Comparison of ENCODE assay signal across 17 cellular contexts in genomic region chr12:30850684-30851083, GRCh38.
A peak's percentile ranks its signal among the peaks of the same experiment; 100 is the strongest.
DNase-seq lines count a peak whose midpoint lies in the region; ATAC-seq, FAIRE-seq and TF ChIP-seq lines count a peak whose summit lies in the region.
"Had no signal": no experiment of that assay in that cellular context is flagged by ENCODE, and none has a peak within 500 bp of the region (broad histone marks: within the 10 kb centered on the region; RNA-seq: fewer than 3 reads in every experiment).

No MANE protein-coding gene starts in this region.

- no peaks in the 10 kb centered on the region for H3K79me2 ChIP-seq in HepG2 (ENCODE audit: insufficient read depth, low read length)
- H3K79me2 ChIP-seq: parathyroid adenoma had no signal

- H3K36me3 Mint-ChIP-seq in effector memory CD8-positive, alpha-beta T cell (ENCODE audit: insufficient read depth), result peaks cover 3% of the 10 kb centered on the region
- H3K36me3 Mint-ChIP-seq in nephron progenitor cell (ENCODE audit: low read depth), result no peaks in the 10 kb centered on the region
- H3K36me3 Mint-ChIP-seq: activated naive CD8-positive, alpha-beta T cell; mesothelial cell of epicardium; naive thymus-derived CD8-positive, alpha-beta T cell; T-cell had no signal

- no peak for DNase-seq in HepG2 (ENCODE audit: low spot score)
- DNase-seq in right lobe of liver, result no peak
- peak; percentile 73 for DNase-seq in NCI-H69 (lab: John Stamatoyannopoulos, UW)
- DNase-seq in effector memory CD8-positive, alpha-beta T cell, result no peak
- DNase-seq in stomach, result no peak
- no peak for DNase-seq in SHP77 (lab: John Stamatoyannopoulos, UW)
- DNase-seq in nephron progenitor cell, result no peak
- DNase-seq: GF-D8 had no signal

- H3K9me3 ChIP-seq in HepG2 (ENCODE audit: low read length) (no peaks in the 10 kb centered on the region), right lobe of liver (no peaks in the 10 kb centered on the region), stomach (no peaks in the 10 kb centered on the region)
- H3K9me3 ChIP-seq: uterus had no signal

- no peaks in the 10 kb centered on the region for H4K20me1 ChIP-seq in HepG2 (ENCODE audit: insufficient read depth, low read length)

- H3K27ac Mint-ChIP-seq in effector memory CD8-positive, alpha-beta T cell, result peak overlapping the region; percentile 92 to 94
- no peak overlapping the region for H3K27ac Mint-ChIP-seq in nephron progenitor cell

- TF ChIP-seq POLR2A in HepG2 (IDR thresholded peaks at IDR 0.05; ENCODE audit: insufficient read depth in 1 of 2, low read depth in 2 of 2, low read length in 2 of 2), result no peak
- TF ChIP-seq POLR2A in right lobe of liver (IDR thresholded peaks at IDR 0.05), result no peak
- no peak for TF ChIP-seq POLR2A in stomach (IDR thresholded peaks at IDR 0.05)

- BruUV-seq in HepG2 (replicated peaks; lab: Mats Ljungman, UMichigan), result no TSS peak

- no peaks in the 10 kb centered on the region for H3K36me3 ChIP-seq in HepG2 (replicated peaks in 1 of 2; ENCODE audit: control insufficient read depth in 1 of 2, insufficient read depth in 2 of 2, low read length in 2 of 2)
- H3K36me3 ChIP-seq in right lobe of liver, result no peaks in the 10 kb centered on the region
- H3K36me3 ChIP-seq in stomach, result no peaks in the 10 kb centered on the region
- H3K36me3 ChIP-seq: uterus had no signal

- H3K27me3 ChIP-seq in HepG2 (ENCODE audit: control insufficient read depth in 1 of 2, insufficient read depth in 2 of 2, low read length in 2 of 2), result no peaks in the 10 kb centered on the region; a peak in 1 of 5 replicates
- no peaks in the 10 kb centered on the region for H3K27me3 ChIP-seq in right lobe of liver
- no peaks in the 10 kb centered on the region for H3K27me3 ChIP-seq in stomach
- H3K27me3 ChIP-seq: uterus had no signal

- TF ChIP-seq CTCF in HepG2 (CRISPR knock-in tag; IDR thresholded peaks at IDR 0.05), result no peak
- TF ChIP-seq CTCF in right lobe of liver (IDR thresholded peaks at IDR 0.05), result no peak
- no peak for TF ChIP-seq CTCF in stomach (IDR thresholded peaks at IDR 0.05)
- TF ChIP-seq CTCF in nephron progenitor cell (IDR thresholded peaks at IDR 0.05), result no peak

- H3K27ac ChIP-seq in HepG2 (ENCODE audit: extremely low read length, insufficient read depth, low read length) (no peak overlapping the region), right lobe of liver (no peak overlapping the region), stomach (peak overlapping the region in 3 of 5 donors; percentile 73 to 77 (median 75))

- H2AFZ ChIP-seq in HepG2 (ENCODE audit: low read length), result no peak overlapping the region

- no peak for ATAC-seq in HepG2
- ATAC-seq in right lobe of liver, result no peak
- ATAC-seq in effector memory CD8-positive, alpha-beta T cell (replicated peaks), result no peak
- no peak for ATAC-seq in HG03521 (IDR thresholded peaks at IDR 0.05; ENCODE audit: unreplicated experiment)

- CTCF ChIA-PET in HepG2 (lab: Yijun Ruan, JAX; ENCODE audit: low intra/inter-chr PET ratio, low total read pairs), result interaction anchor here (1.2 to 1.4 kb wide), 3 partner anchors 115 to 139 kb away, joined by 5 to 11 read pairs (median 7); no protein-coding TSS in a partner anchor

- in situ Hi-C loops in HepG2 (cut with HindIII; ENCODE audit: extremely low pct_ligation_motif_present, low pct_unique_long_range_greater_than_20kb), result loop anchor here (5.0 kb wide), 1 partner anchor 142 kb away; no protein-coding TSS in a partner anchor

- intact Hi-C loops in HepG2 (cut with micrococcal nuclease; ENCODE audit: unreplicated experiment), result loop anchor here (1.0 kb wide), 3 partner anchors 136 to 422 kb away; no protein-coding TSS in a partner anchor
- intact Hi-C loops in right lobe of liver (cut with DNase I), result loop anchor here in 1 of 2 donors (10.0 kb wide), 1 partner anchor 384 kb away; no protein-coding TSS in a partner anchor
- intact Hi-C loops in stomach (cut with DNase I; ENCODE audit: low total_unique reads), result no loop called here

- no peaks in the 10 kb centered on the region for H3K4me1 ChIP-seq in HepG2 (ENCODE audit: insufficient read depth, low read length)
- H3K4me1 ChIP-seq in right lobe of liver, result no peaks in the 10 kb centered on the region
- H3K4me1 ChIP-seq in stomach, result peaks cover 0 to 12% (median 2%) of the 10 kb centered on the region in 4 donors
- H3K4me1 ChIP-seq: parathyroid adenoma, uterus had no signal

- H3K27me3 Mint-ChIP-seq in effector memory CD8-positive, alpha-beta T cell, result no peaks in the 10 kb centered on the region
- H3K27me3 Mint-ChIP-seq in nephron progenitor cell (ENCODE audit: low read depth, poor library complexity), result no peaks in the 10 kb centered on the region
- H3K27me3 Mint-ChIP-seq: activated CD4-positive, alpha-beta T cell treated with anti-CD3 and anti-CD28 coated beads for 36 hours; naive thymus-derived CD8-positive, alpha-beta T cell; T-cell had no signal

- H3K9me3 Mint-ChIP-seq in effector memory CD8-positive, alpha-beta T cell, result no peaks in the 10 kb centered on the region
- H3K9me3 Mint-ChIP-seq in nephron progenitor cell, result no peaks in the 10 kb centered on the region
- H3K9me3 Mint-ChIP-seq: activated T-helper 1 cell treated with anti-CD3 and anti-CD28 coated beads, Interleukin-12 subunit alpha, Interleukin-12 subunit beta, Interleukin-2, Interleukin-4 antibody, amounts not matched to agents 30 ng/mL and 10 ng/mL and 1 ng/mL, durations not matched to agents 14 hours and 24 hours and 36 hours; mesothelial cell of epicardium; naive thymus-derived CD8-positive, alpha-beta T cell; T-cell had no signal

- H3K4me3 ChIP-seq in HepG2 (replicated peaks in 1 of 3; ENCODE audit: insufficient read depth in 1 of 3, low read depth in 2 of 3, low read length in 3 of 3), result no peak overlapping the region; a peak in 1 of 6 replicates
- peak overlapping the region in 1 of 3 donors; percentile 60 for H3K4me3 ChIP-seq in right lobe of liver
- H3K4me3 ChIP-seq in stomach, result peak overlapping the region in 1 of 4 donors; percentile 59

- TF ChIP-seq RAD21 in HepG2 (CRISPR knock-in tag; IDR thresholded peaks at IDR 0.05), result no peak

- POLR2A ChIA-PET in HepG2 (lab: Yijun Ruan, JAX), result no interaction called here

- H3K9ac ChIP-seq in HepG2 (ENCODE audit: insufficient read depth, low read depth, low read length), result no peak overlapping the region
- H3K9ac ChIP-seq: parathyroid adenoma had no signal

- no peak for TF ChIP-seq EP300 in HepG2 (IDR thresholded peaks at IDR 0.05; ENCODE audit: low read depth in 2 of 2, low read length in 2 of 2)
- no peak for TF ChIP-seq EP300 in HepG2 (CRISPR knock-in tag; IDR thresholded peaks at IDR 0.05; ENCODE audit: borderline replicate concordance)
- no peak for TF ChIP-seq EP300 in stomach (IDR thresholded peaks at IDR 0.05)

- H3K4me1 Mint-ChIP-seq in effector memory CD8-positive, alpha-beta T cell (ENCODE audit: low read depth in 2 of 2), result peaks cover 0 to 7% of the 10 kb centered on the region in 2 donors
- peaks cover 26% of the 10 kb centered on the region for H3K4me1 Mint-ChIP-seq in nephron progenitor cell

- peak overlapping the region; percentile 36; the same call in 1 of the 2 replicates for H3K4me2 ChIP-seq in HepG2 (ENCODE audit: low read depth, low read length)

- H3K4me3 Mint-ChIP-seq in effector memory CD8-positive, alpha-beta T cell, result peak overlapping the region; percentile 70 to 89
- no peak overlapping the region for H3K4me3 Mint-ChIP-seq in nephron progenitor cell

- no peak for FAIRE-seq in HepG2 (lab: Jason Lieb, UNC)

- WGBS in HepG2 (ENCODE audit: low lambda C conversion rate), result 4% methylated on average over 8 of the region's 8 CpGs
- WGBS in right lobe of liver (ENCODE audit: insufficient coverage, low coverage, low lambda C conversion rate, missing lambda C conversion rate), result 25% methylated on average over 7 of the region's 8 CpGs
- 31 to 39% (median 38%) methylated on average over 8 of the region's 8 CpGs for WGBS in stomach, 5 donors

TF ChIP-seq in HepG2, 621 proteins besides CTCF, POLR2A, EP300 and RAD21 (continues in another document):
- TF ChIP-seq JDP2 (CRISPR knock-in tag; IDR thresholded peaks at IDR 0.05; ENCODE audit: borderline replicate concordance) (no peak), ZNF34 (CRISPR knock-in tag; IDR thresholded peaks at IDR 0.05; ENCODE audit: borderline replicate concordance) (no peak), FOXJ3 (CRISPR knock-in tag; IDR thresholded peaks at IDR 0.05; ENCODE audit: borderline replicate concordance) (no peak)

Comparison
In these comparisons a context has a peak if more than half of its experiments do, and no peak if none do; other contexts are left out.
1. H3K27ac ChIP-seq: peak in stomach (3 of 5); none in HepG2 (single experiment) and right lobe of liver (0 of 3).